Comparison of ENCODE assay signal across 1 cellular context in the genomic region with DNA sequence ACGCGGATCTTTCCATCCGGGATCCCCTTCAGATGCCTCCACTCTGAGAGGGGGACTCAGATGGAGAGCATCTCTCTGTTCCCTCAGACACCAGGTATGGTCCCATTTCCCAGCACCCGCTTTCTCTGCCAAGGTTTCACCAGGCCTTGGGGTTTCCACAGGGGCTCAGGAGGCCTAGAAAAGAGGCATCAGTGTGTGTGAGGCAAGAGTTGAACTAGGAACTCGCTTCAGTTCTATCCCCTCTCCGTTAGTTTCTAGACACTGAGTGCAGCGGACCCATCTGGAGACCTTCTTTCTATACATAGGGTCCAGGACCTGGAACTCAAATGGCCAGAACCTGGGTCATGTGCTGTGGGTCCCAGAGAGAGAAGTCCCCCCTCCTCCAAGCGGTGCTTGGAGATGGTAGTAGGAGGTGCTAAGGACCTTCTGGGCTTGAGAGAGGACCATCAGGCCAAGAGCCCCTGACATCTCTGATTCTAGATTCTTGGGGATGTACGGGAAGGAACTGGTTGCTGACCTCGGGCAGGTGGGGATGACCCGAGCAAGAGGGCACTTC.
TF ChIP-seq lines count a peak whose summit lies in the region.

No MANE protein-coding gene starts in this region.

TF ChIP-seq in endothelial cell of umbilical vein, 7 proteins besides CTCF, POLR2A, EP300 and RAD21:
- TF ChIP-seq, protein P1, sequence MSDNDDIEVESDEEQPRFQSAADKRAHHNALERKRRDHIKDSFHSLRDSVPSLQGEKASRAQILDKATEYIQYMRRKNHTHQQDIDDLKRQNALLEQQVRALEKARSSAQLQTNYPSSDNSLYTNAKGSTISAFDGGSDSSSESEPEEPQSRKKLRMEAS (IDR thresholded peaks at IDR 0.05; ENCODE audit: insufficient read depth, insufficient read length) = no peak
- TF ChIP-seq FOS (IDR thresholded peaks at IDR 0.05; ENCODE audit: borderline replicate concordance, insufficient read depth, low read length) (no peak), JUN (IDR thresholded peaks at IDR 0.05; ENCODE audit: borderline replicate concordance, insufficient read depth, insufficient read length, low read depth) (no peak), EZH2 (IDR thresholded peaks at IDR 0.05; ENCODE audit: borderline replicate concordance, low read depth, low read length, severe bottlenecking) (peak; percentile 17), MYC (IDR thresholded peaks at IDR 0.05; ENCODE audit: low read depth, low read length) (no peak)
